ENCODE assay signal across 8 cellular contexts in genomic region chr6:112780498-112781096, GRCh38.
DNase-seq lines count a peak whose midpoint lies in the region; ATAC-seq and FAIRE-seq lines count a peak whose summit lies in the region.

No MANE protein-coding gene starts in this region.

- H3K27ac Mint-ChIP-seq in naive B cell = no peak overlapping the region

- peak; percentile 97 for ATAC-seq in HG02852 (IDR thresholded peaks at IDR 0.05; ENCODE audit: unreplicated experiment)
- ATAC-seq in esophagus mucosa = peak; percentile 87
- ATAC-seq in naive B cell (ENCODE audit: low read depth in 2 of 2) = peak; percentile 70 to 87

- H3K9me3 Mint-ChIP-seq in naive B cell = no peaks in the 10 kb centered on the region

- peak; percentile 74 for FAIRE-seq in GM18507 (lab: Jason Lieb, UNC)

- H3K4me1 Mint-ChIP-seq in naive B cell = no peaks in the 10 kb centered on the region

- H3K27me3 Mint-ChIP-seq in naive B cell = peaks cover 0 to 10% (median 7%) of the 10 kb centered on the region in 3 donors

- no peak overlapping the region for H3K4me3 Mint-ChIP-seq in naive B cell

- DNase-seq in AML-193 (lab: John Stamatoyannopoulos, UW) (peak; percentile 74 to 78), GM18507 (ENCODE audit: extremely low spot score, insufficient read length, low read depth) (peak; percentile 8), NCI-H1092 (lab: John Stamatoyannopoulos, UW) (peak; percentile 57), SKM-1 (lab: John Stamatoyannopoulos, UW; ENCODE audit: unreplicated experiment) (peak; percentile 49), naive B cell (peak; percentile 54)
- no peak for DNase-seq in stimulated activated naive CD4-positive, alpha-beta T cell treated with Interleukin-2 at 50 U/mL for 16 hours (lab: John Stamatoyannopoulos, UW)

- H3K36me3 Mint-ChIP-seq in naive B cell = no peaks in the 10 kb centered on the region
